In genomic region chr16:4754865-4755264, GRCh38 we compare ENCODE assay signal across 2 cellular contexts.
TF ChIP-seq lines count a peak whose summit lies in the region.

No MANE protein-coding gene starts in this region.

TF ChIP-seq in HEK293, 187 proteins besides CTCF, POLR2A, EP300 and RAD21:
- TF ChIP-seq ZNF776 (tag by site-specific recombination; IDR thresholded peaks at IDR 0.05; ENCODE audit: borderline replicate concordance) (peak; percentile 91), ZNF514 (tag by site-specific recombination; IDR thresholded peaks at IDR 0.05) (no peak)

TF ChIP-seq in K562, 482 proteins besides CTCF, POLR2A, EP300 and RAD21:
- TF ChIP-seq ZNF316 (IDR thresholded peaks at IDR 0.05) = peak; percentile 76
- TF ChIP-seq MIER1 (IDR thresholded peaks at IDR 0.05; ENCODE audit: low read depth) = no peak
- TF ChIP-seq XRCC3 (IDR thresholded peaks at IDR 0.05) = 0 out of 2 replicates have a peak, but pooled peaks have one; percentile 22
- 0 out of 2 replicates have a peak, but pooled peaks have one; percentile 48 for TF ChIP-seq TRIM28 (IDR thresholded peaks at IDR 0.05)
- no peak for TF ChIP-seq MYBL2 (IDR thresholded peaks at IDR 0.05; ENCODE audit: low read depth)
- TF ChIP-seq MYBL2 (CRISPR knock-in tag; IDR thresholded peaks at IDR 0.05; ENCODE audit: borderline replicate concordance) = no peak
- no peak for TF ChIP-seq NR2C2 (CRISPR knock-in tag; IDR thresholded peaks at IDR 0.05)
- no peak for TF ChIP-seq NR2C2 (tag; IDR thresholded peaks at IDR 0.05)
